Comparison of ENCODE assay signal across 28 cellular contexts in the genomic region with DNA sequence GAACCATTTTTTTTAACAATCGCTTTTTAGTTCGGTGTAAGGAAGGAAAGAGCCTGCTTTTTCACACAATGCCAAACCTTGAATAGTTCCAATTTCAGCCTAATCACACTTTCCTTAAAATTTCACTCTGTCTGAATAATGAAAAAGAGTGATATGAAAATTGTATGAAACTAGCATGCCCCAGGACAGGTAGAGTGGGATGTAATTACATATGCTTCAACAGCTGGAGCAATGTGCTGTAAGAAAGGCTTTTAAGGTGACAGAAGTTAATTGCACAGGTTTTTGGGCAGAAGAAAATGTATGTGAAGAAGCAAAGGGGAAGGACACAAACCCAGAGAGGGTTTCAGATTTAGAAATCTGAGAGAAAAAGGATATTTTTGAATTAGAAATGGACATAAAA.
"Had no signal": no experiment of that assay in that cellular context is flagged by ENCODE, and none has a peak within 500 bp of the region (broad histone marks: within the 10 kb centered on the region; RNA-seq: fewer than 3 reads in every experiment).

No MANE protein-coding gene starts in this region.

- DNase-seq: naive thymus-derived CD4-positive, alpha-beta T cell; natural killer cell; nucleus accumbens; pancreas; right cardiac atrium; right lobe of liver; sigmoid colon; small intestine; stimulated activated CD4-positive, alpha-beta T cell treated with anti-CD3 and anti-CD28 coated beads, Interleukin-15, amount 100 ng/mL, for 24 hours; stimulated activated CD4-positive, alpha-beta T cell treated with anti-CD3 and anti-CD28 coated beads, Interleukin-2, amount 100 ng/mL, for 24 hours; stimulated activated CD4-positive, alpha-beta T cell treated with anti-CD3 and anti-CD28 coated beads, Interleukin-2, amount 100 ng/mL, for 48 hours; stimulated activated CD4-positive, alpha-beta T cell treated with anti-CD3 and anti-CD28 coated beads, Interleukin-4, amount 100 ng/mL, for 4 hours; stimulated activated CD8-positive, alpha-beta memory T cell treated with anti-CD3 and anti-CD28 coated beads, Interleukin-4, amount 100 ng/mL, for 48 hours; stimulated activated naive CD4-positive, alpha-beta T cell; stimulated activated naive CD8-positive, alpha-beta T cell treated with anti-CD3 and anti-CD28 coated beads, Interleukin-15, amount 100 ng/mL, for 72 hours; stimulated activated naive CD8-positive, alpha-beta T cell treated with anti-CD3 and anti-CD28 coated beads, Interleukin-15, Interleukin-2, amounts not matched to agents 100 U/mL and 50 U/mL, for 24 hours; substantia nigra; testis; tibial artery; transverse colon; upper lobe of right lung; uterus had no signal

- H3K27ac ChIP-seq: neutrophil, pancreas, prostate gland, right lobe of liver, sigmoid colon, suprapubic skin, testis, tibial artery, transverse colon, upper lobe of right lung, uterus had no signal

- H3K36me3 ChIP-seq: neutrophil, pancreas, prostate gland, right lobe of liver, sigmoid colon, suprapubic skin, tibial artery, transverse colon, upper lobe of right lung, uterus had no signal

- H3K9me3 Mint-ChIP-seq: nephron; stimulated activated naive CD8-positive, alpha-beta T cell treated with anti-CD3 and anti-CD28 coated beads, Interleukin-15, amount 100 ng/mL, for 72 hours; type B pancreatic cell had no signal

- H3K27me3 ChIP-seq: neutrophil, pancreas, right lobe of liver, sigmoid colon, suprapubic skin, testis, tibial artery, transverse colon, upper lobe of right lung, uterus had no signal

- H3K36me3 Mint-ChIP-seq: naive thymus-derived CD4-positive, alpha-beta T cell; natural killer cell; stimulated activated memory B cell treated with anti-CD40 and anti-IgM and Interleukin-4, amounts not matched to agents 10 μg/mL and 1 μg/mL and 100 μg/mL, for 72 hours; type B pancreatic cell had no signal

- H3K9me3 ChIP-seq: neutrophil, pancreas, prostate gland, right lobe of liver, sigmoid colon, suprapubic skin, testis, tibial artery, transverse colon, upper lobe of right lung, uterus had no signal

- H3K27me3 Mint-ChIP-seq: naive thymus-derived CD4-positive, alpha-beta T cell; stimulated activated memory B cell treated with anti-CD40 and anti-IgM and Interleukin-4, amounts not matched to agents 10 μg/mL and 1 μg/mL and 100 μg/mL, for 72 hours; stimulated activated naive CD8-positive, alpha-beta T cell treated with anti-CD3 and anti-CD28 coated beads, Interleukin-15, amount 100 ng/mL, for 72 hours; type B pancreatic cell had no signal

- H3K4me1 ChIP-seq: pancreas, prostate gland, right lobe of liver, sigmoid colon, suprapubic skin, testis, tibial artery, transverse colon, upper lobe of right lung, uterus had no signal

- H3K27ac Mint-ChIP-seq: naive thymus-derived CD4-positive, alpha-beta T cell; natural killer cell; nephron; stimulated activated memory B cell treated with anti-CD40 and anti-IgM and Interleukin-4, amounts not matched to agents 10 μg/mL and 1 μg/mL and 100 μg/mL, for 72 hours; stimulated activated naive CD8-positive, alpha-beta T cell treated with anti-CD3 and anti-CD28 coated beads, Interleukin-15, amount 100 ng/mL, for 72 hours; type B pancreatic cell had no signal

- H3K4me1 Mint-ChIP-seq: naive thymus-derived CD4-positive, alpha-beta T cell; natural killer cell; nephron; stimulated activated memory B cell treated with anti-CD40 and anti-IgM and Interleukin-4, amounts not matched to agents 10 μg/mL and 1 μg/mL and 100 μg/mL, for 72 hours; stimulated activated naive CD8-positive, alpha-beta T cell treated with anti-CD3 and anti-CD28 coated beads, Interleukin-15, amount 100 ng/mL, for 72 hours had no signal

- H3K4me3 Mint-ChIP-seq: naive thymus-derived CD4-positive, alpha-beta T cell; natural killer cell; nephron; stimulated activated memory B cell treated with anti-CD40 and anti-IgM and Interleukin-4, amounts not matched to agents 10 μg/mL and 1 μg/mL and 100 μg/mL, for 72 hours; stimulated activated naive CD8-positive, alpha-beta T cell treated with anti-CD3 and anti-CD28 coated beads, Interleukin-15, amount 100 ng/mL, for 72 hours; type B pancreatic cell had no signal

- H3K4me3 ChIP-seq: pancreas, prostate gland, right lobe of liver, sigmoid colon, suprapubic skin, testis, tibial artery, transverse colon, upper lobe of right lung, uterus had no signal
